ENCODE assay signal across 7 cellular contexts in the genomic region with DNA sequence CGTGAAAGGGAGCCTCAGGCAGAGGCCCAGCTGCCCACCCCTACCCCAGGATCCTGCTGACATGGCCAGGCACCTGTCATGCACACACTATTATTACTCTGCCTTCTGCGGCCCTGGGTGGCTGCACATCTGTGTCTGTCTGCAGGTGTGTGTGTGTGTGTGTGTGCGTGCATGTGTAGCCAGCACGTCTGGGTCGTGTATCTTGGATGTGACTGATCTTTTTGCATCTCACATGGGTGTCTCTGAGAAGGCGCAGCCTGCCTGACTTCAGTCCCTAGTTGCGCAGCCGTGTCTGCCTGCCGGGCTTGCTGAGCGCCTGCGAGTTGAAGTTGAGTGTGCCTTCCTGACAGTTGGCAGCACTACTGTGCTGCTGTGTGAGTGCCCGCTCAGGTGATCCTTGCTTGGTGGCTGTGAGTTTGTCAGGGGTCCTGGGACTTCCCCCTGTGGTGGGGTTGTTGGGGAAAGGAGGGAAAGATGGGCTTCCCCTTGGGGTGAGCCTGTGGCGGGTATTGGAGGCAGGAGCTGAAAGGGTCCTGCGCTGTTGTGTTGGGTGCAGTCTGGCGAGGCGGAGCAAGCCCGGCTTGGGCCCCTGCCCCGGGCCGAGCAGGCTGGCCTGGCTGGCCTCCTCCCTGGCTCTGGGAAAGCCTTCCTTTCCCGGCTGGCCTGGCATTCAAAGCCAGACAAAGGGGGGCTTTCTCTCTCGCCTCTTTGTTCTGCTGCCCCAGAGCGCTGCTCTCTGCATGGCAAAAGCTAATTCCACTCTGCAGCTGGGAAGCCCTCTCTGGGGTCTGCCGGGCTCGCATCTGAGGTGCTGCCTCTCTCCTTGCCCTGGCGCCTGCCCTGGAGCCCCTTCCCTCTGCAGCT. TPM values are rescaled to one million over a fixed set of nuclear protein-coding genes. Genes with fewer than 3 reads are reported as not detected.
DNase-seq lines count a peak whose midpoint lies in the region; ATAC-seq, FAIRE-seq and TF ChIP-seq lines count a peak whose summit lies in the region.

No MANE protein-coding gene starts in this region.

- intact Hi-C loops in K562 (cut with micrococcal nuclease) = loop anchor here (5.0 kb wide), 1 partner anchor 63 kb away; the partner anchor contains the start of genes ARL3 and SFXN2
- intact Hi-C loops in left lung (cut with DNase I) = no loop called here
- intact Hi-C loops in stomach (cut with DNase I; ENCODE audit: low total_unique reads) = no loop called here

- H3K4me2 ChIP-seq in K562 (ENCODE audit: insufficient read depth, low read length) = no peak overlapping the region

- H3K36me3 ChIP-seq in K562 (ENCODE audit: control insufficient read depth, insufficient read depth, low read length) (peaks cover 25% of the 10 kb centered on the region; the same call in 2 of the 3 replicates), left lung (peaks cover 0 to 23% of the 10 kb centered on the region in 2 donors), stomach (peaks cover 0 to 48% (median 42%) of the 10 kb centered on the region in 4 donors)

- 0 out of 2 replicates have a peak, but pooled peaks cover 4% of the 10 kb centered on the region for H4K20me1 ChIP-seq in K562 (replicated peaks; ENCODE audit: control insufficient read depth, insufficient read depth, low read length)

- WGBS in K562 (ENCODE audit: insufficient coverage, low coverage, missing lambda C conversion rate) = 88% methylated on average over 13 of the region's 25 CpGs
- WGBS in stomach, 5 donors = 15 to 20% (median 17%) methylated on average over 14 to 25 of the region's 25 CpGs

- BruUV-seq in K562 (replicated peaks; lab: Mats Ljungman, UMichigan) = no TSS peak

- H3K4me1 ChIP-seq in K562 (replicated peaks in 1 of 2; ENCODE audit: control insufficient read depth in 2 of 2, insufficient read depth in 2 of 2, low read length in 2 of 2) (peaks cover 3 to 70% of the 10 kb centered on the region in 2 experiments; a peak in 4 of 5 replicates), left lung (peaks cover 60 to 77% of the 10 kb centered on the region in 2 donors), stomach (peaks cover 60 to 90% (median 81%) of the 10 kb centered on the region in 4 donors)

- in situ Hi-C loops in K562 (cut with MboI) = no loop called here

- ATAC-seq in K562 (no peak), left lung (no peak), GM19328 (IDR thresholded peaks at IDR 0.05; ENCODE audit: unreplicated experiment) (no peak)

- CTCF ChIA-PET in K562 (lab: Yijun Ruan, JAX; ENCODE audit: low intra/inter-chr PET ratio) = no interaction called here

- TF ChIP-seq RAD21 in K562 (CRISPR knock-in tag; conservative IDR thresholded peaks at IDR 0.05 in 1 of 2, IDR thresholded peaks at IDR 0.05 in 1 of 2) = no peak

- TF ChIP-seq CTCF in NB4 (IDR thresholded peaks at IDR 0.05; ENCODE audit: low read depth, low read length) (no peak), K562 (IDR thresholded peaks at IDR 0.05 in 2 of 3, conservative IDR thresholded peaks at IDR 0.05 in 1 of 3; ENCODE audit: insufficient read depth in 2 of 3, low read depth in 1 of 3, low read length in 3 of 3) (no peak), left lung (IDR thresholded peaks at IDR 0.05) (no peak), stomach (IDR thresholded peaks at IDR 0.05) (no peak), D721Med (IDR thresholded peaks at IDR 0.05; ENCODE audit: insufficient read depth, missing control alignments) (no peak)

- DNase-seq in NB4 (ENCODE audit: low read depth) = no peak
- DNase-seq in K562 (ENCODE audit: extremely low read depth in 1 of 4, low spot score in 3 of 4) = no peak
- peak in 1 of 2 donors; percentile 83 for DNase-seq in left lung
- peak; percentile 55 for DNase-seq in stomach
- DNase-seq in 8988T = no peak
- DNase-seq in D721Med (ENCODE audit: insufficient read length, low spot score) = no peak

- H3K9ac ChIP-seq in K562 (ENCODE audit: insufficient read depth in 1 of 2, low read depth in 2 of 2, low read length in 2 of 2) = peak overlapping the region in 1 of 2 experiments; percentile 71; a peak in 2 of 4 replicates

- H3K9me1 ChIP-seq in K562 (ENCODE audit: control insufficient read depth, insufficient read depth, low read length) = peaks cover 2% of the 10 kb centered on the region

- H2AFZ ChIP-seq in K562 (ENCODE audit: low read depth, low read length) = no peak overlapping the region

- peaks cover 88% of the 10 kb centered on the region for H3K79me2 ChIP-seq in K562 (ENCODE audit: control insufficient read depth, insufficient read depth, low read length)

- POLR2A ChIA-PET in K562 (lab: Yijun Ruan, JAX) = interaction anchor here (0.6 to 6.2 kb wide), 3 partner anchors 9 to 189 kb away, joined by 3 to 60 read pairs (median 3); no protein-coding TSS in a partner anchor

- no peak for FAIRE-seq in K562 (lab: Jason Lieb, UNC)
- FAIRE-seq in D721Med (lab: Jason Lieb, UNC) = no peak

- H3K27me3 ChIP-seq in K562 (ENCODE audit: control insufficient read depth in 2 of 2, insufficient read depth in 2 of 2, low read length in 2 of 2) = no peaks in the 10 kb centered on the region
- no peaks in the 10 kb centered on the region for H3K27me3 ChIP-seq in left lung
- no peaks in the 10 kb centered on the region for H3K27me3 ChIP-seq in stomach

- H3K9me3 ChIP-seq in K562 (replicated peaks; ENCODE audit: control insufficient read depth, insufficient read depth, low read depth, low read length) (no peaks in the 10 kb centered on the region), left lung (no peaks in the 10 kb centered on the region), stomach (no peaks in the 10 kb centered on the region)

- H3K4me3 ChIP-seq in NB4 (ENCODE audit: low read depth, low read length) (peak overlapping the region; percentile 14), K562 (no peak overlapping the region), left lung (peak overlapping the region; percentile 19 to 85), stomach (peak overlapping the region; percentile 77 to 97 (median 89))

- no peak for TF ChIP-seq POLR2A in NB4 (IDR thresholded peaks at IDR 0.05; ENCODE audit: extremely low read depth, insufficient read length)
- TF ChIP-seq POLR2A in K562 (conservative IDR thresholded peaks at IDR 0.05) = no peak
- no peak for TF ChIP-seq POLR2A in stomach (IDR thresholded peaks at IDR 0.05)

- TF ChIP-seq EP300 in K562 (IDR thresholded peaks at IDR 0.05; ENCODE audit: low read length) = no peak
- no peak for TF ChIP-seq EP300 in stomach (IDR thresholded peaks at IDR 0.05)

- H3K27ac ChIP-seq in K562 (ENCODE audit: extremely low read depth, low read depth, low read length) = no peak overlapping the region; the same call in 2 of the 3 replicates
- H3K27ac ChIP-seq in left lung = peak overlapping the region; percentile 70 to 98
- H3K27ac ChIP-seq in stomach = peak overlapping the region; percentile 72 to 100 (median 99)

TF ChIP-seq in K562, 482 proteins besides CTCF, POLR2A, EP300 and RAD21:
- TF ChIP-seq FOXA3 (CRISPR knock-in tag; conservative IDR thresholded peaks at IDR 0.05 in 1 of 2, IDR thresholded peaks at IDR 0.05 in 1 of 2) (no peak), RBFOX2 (IDR thresholded peaks at IDR 0.05; ENCODE audit: low read depth, low read length) (peak; percentile 44)
TF ChIP-seq in K562: peak in this region for 1.

RNA-seq across cellular contexts. Expression of gene TRIM8, which starts 4.8 kb away (rescaled TPM):
- total RNA-seq in K562 (2011; cell fraction: chromatin; rRNA removed; ENCODE audit: low replicate concordance) = 16.6 and 38.8 TPM in 2 replicates
- 21.6 and 25.2 TPM in 2 replicates for total RNA-seq in K562 (2011; cell fraction: nucleolus; rRNA removed)
- total RNA-seq in K562 (2011; cell fraction: nucleoplasm; rRNA removed) = 17.2 and 24.7 TPM in 2 replicates
- total RNA-seq in K562 (2014; rRNA removed) (13.4 and 14.1 TPM in 2 replicates), K562 (2014; rRNA removed; fragmentation: Illumina TruSeq; extraction: Trizol) (7.3 and 7.5 TPM in 2 replicates), K562 (2015; rRNA removed; fragmentation: Illumina TruSeq; extraction: Trizol) (8.9 and 9.7 TPM in 2 replicates), K562 (2021) (26.0 and 27.2 TPM in 2 replicates), left lung (100 to 1,000 TPM; 123 to 180 TPM), stomach (100 to 1,000 TPM in 3 of 5 donors, 10 to 100 TPM in 2; 40.0 to 253 (median 149) TPM)
- polyA plus RNA-seq in K562 (2011; rRNA removed) (9.1 and 11.2 TPM in 2 replicates), K562 (2014; fragmentation: Illumina TruSeq; extraction: Trizol) (11.3 and 21.4 TPM in 2 replicates), K562 (2014; fragmentation: Nextera tagmentation; extraction: Ambion mirVana) (1 to 10 TPM; 1.7 to 3.2 TPM), K562 (2014; rRNA removed) (12.6 and 20.4 TPM in 2 replicates), stomach (10 to 100 TPM; 45.6 to 83.2 (median 68.4) TPM)
- 6.0 and 15.5 TPM in 2 replicates for polyA plus RNA-seq in K562 (2011; cell fraction: cytosol; rRNA removed)
- polyA plus RNA-seq in K562 (2011; cell fraction: nucleus; rRNA removed) = 13.8 and 26.7 TPM in 2 replicates
- polyA plus RNA-seq in K562 (2012) = 23.8 and 28.1 TPM in 2 replicates
- polyA minus RNA-seq in K562 (2011; rRNA and poly(A)+ RNA removed) = 5.7 and 5.9 TPM in 2 replicates
- polyA minus RNA-seq in K562 (2011; cell fraction: cytosol; rRNA and poly(A)+ RNA removed) = 9.7 and 9.8 TPM in 2 replicates
- 9.2 and 11.4 TPM in 2 replicates for polyA minus RNA-seq in K562 (2011; cell fraction: nucleus; rRNA and poly(A)+ RNA removed)
